9 cellular contexts compared by ENCODE assay signal in genomic region chr10:6320320-6321010, GRCh38.
DNase-seq lines count a peak whose midpoint lies in the region; ATAC-seq and TF ChIP-seq lines count a peak whose summit lies in the region.
"Had no signal": no experiment of that assay in that cellular context is flagged by ENCODE, and none has a peak within 500 bp of the region (broad histone marks: within the 10 kb centered on the region; RNA-seq: fewer than 3 reads in every experiment).

No MANE protein-coding gene starts in this region.

- H3K4me1 Mint-ChIP-seq in activated B cell treated with CpG ODN at 0.5 μM for 24 hours, result peaks cover 23% of the 10 kb centered on the region
- peaks cover 4% of the 10 kb centered on the region for H3K4me1 Mint-ChIP-seq in activated T-helper 17 cell treated with anti-CD3 and anti-CD28 coated beads, Interleukin-2, amount 50 U/mL, for 72 hours

- no peak for TF ChIP-seq CTCF in activated B cell treated with CpG ODN at 0.5 μM for 24 hours (IDR thresholded peaks at IDR 0.05)

- no peaks in the 10 kb centered on the region for H3K27me3 ChIP-seq in H7 (ENCODE audit: control insufficient read depth, insufficient read depth, low read length)

- no peaks in the 10 kb centered on the region for H3K36me3 Mint-ChIP-seq in activated B cell treated with CpG ODN at 0.5 μM for 24 hours (ENCODE audit: low read depth)
- peaks cover 11% of the 10 kb centered on the region for H3K36me3 Mint-ChIP-seq in activated T-helper 17 cell treated with anti-CD3 and anti-CD28 coated beads, Interleukin-2, amount 50 U/mL, for 72 hours (ENCODE audit: low read depth)

- no peaks in the 10 kb centered on the region for H3K36me3 ChIP-seq in H7 (replicated peaks; ENCODE audit: control insufficient read depth, insufficient read depth, low read length)

- ATAC-seq in GM19328 (IDR thresholded peaks at IDR 0.05; ENCODE audit: unreplicated experiment), result peak; percentile 70
- ATAC-seq in HG02981 (IDR thresholded peaks at IDR 0.05; ENCODE audit: unreplicated experiment), result peak; percentile 59
- ATAC-seq in activated B cell treated with CpG ODN at 0.5 μM for 24 hours (ENCODE audit: low read depth), result peak; percentile 92
- ATAC-seq in activated T-helper 17 cell treated with anti-CD3 and anti-CD28 coated beads, Interleukin-2, amount 50 U/mL, for 72 hours (replicated peaks), result no peak
- ATAC-seq in HG03439 (IDR thresholded peaks at IDR 0.05; ENCODE audit: unreplicated experiment), result no peak

- H3K9me3 Mint-ChIP-seq in activated B cell treated with CpG ODN at 0.5 μM for 24 hours, result no peaks in the 10 kb centered on the region
- no peaks in the 10 kb centered on the region for H3K9me3 Mint-ChIP-seq in activated T-helper 17 cell treated with anti-CD3 and anti-CD28 coated beads, Interleukin-2, amount 50 U/mL, for 72 hours

- H3K27ac Mint-ChIP-seq in activated B cell treated with CpG ODN at 0.5 μM for 24 hours, result no peak overlapping the region
- no peak overlapping the region for H3K27ac Mint-ChIP-seq in activated T-helper 17 cell treated with anti-CD3 and anti-CD28 coated beads, Interleukin-2, amount 50 U/mL, for 72 hours

- peak overlapping the region; percentile 57 for H3K4me3 Mint-ChIP-seq in activated B cell treated with CpG ODN at 0.5 μM for 24 hours
- no peak overlapping the region for H3K4me3 Mint-ChIP-seq in activated T-helper 17 cell treated with anti-CD3 and anti-CD28 coated beads, Interleukin-2, amount 50 U/mL, for 72 hours

- intact Hi-C loops in activated B cell treated with CpG ODN at 0.5 μM for 24 hours (cut with micrococcal nuclease), result loop anchor here (1.0 kb wide), 2 partner anchors 20 to 28 kb away; no protein-coding TSS in a partner anchor

- POLR2A ChIA-PET in activated B cell treated with CpG ODN at 0.5 μM for 24 hours (lab: Charles Lee), result interaction anchor here (0.6 to 3.5 kb wide), 11 partner anchors 9 to 118 kb away, joined by 3 to 39 read pairs (median 7); partner anchors contain the start of gene PFKFB3

- DNase-seq in DMS53 treated with DMSO at 0.1 percent for 48 hours (lab: John Stamatoyannopoulos, UW; ENCODE audit: unreplicated experiment) (peak; percentile 57), activated B cell treated with CpG ODN at 0.5 μM for 24 hours (peak; percentile 24), H7 (no peak), foreskin melanocyte (no peak)
- DNase-seq: RPMI8226 had no signal

- CTCF ChIA-PET in activated B cell treated with CpG ODN at 0.5 μM for 24 hours (lab: Charles Lee), result interaction anchor here (0.9 to 2.2 kb wide), 5 partner anchors 8 to 118 kb away, joined by 3 to 17 read pairs (median 5); partner anchors contain the start of gene PFKFB3

- H3K4me3 ChIP-seq in H7 (ENCODE audit: insufficient read depth, low read depth, low read length), result no peak overlapping the region

- H3K27me3 Mint-ChIP-seq in activated B cell treated with CpG ODN at 0.5 μM for 24 hours, result no peaks in the 10 kb centered on the region
- H3K27me3 Mint-ChIP-seq in activated T-helper 17 cell treated with anti-CD3 and anti-CD28 coated beads, Interleukin-2, amount 50 U/mL, for 72 hours, result no peaks in the 10 kb centered on the region

Comparison
In these comparisons a context has a peak if more than half of its experiments do, and no peak if none do; other contexts are left out.
1. DNase-seq: peak in DMS53 treated with DMSO at 0.1 percent for 48 hours (single experiment) and activated B cell treated with CpG ODN at 0.5 μM for 24 hours (single experiment); none in H7 (single experiment) and foreskin melanocyte (single experiment).
2. ATAC-seq: peak in GM19328 (single experiment), HG02981 (single experiment) and activated B cell treated with CpG ODN at 0.5 μM for 24 hours (single experiment); none in activated T-helper 17 cell treated with anti-CD3 and anti-CD28 coated beads, Interleukin-2, amount 50 U/mL, for 72 hours (single experiment) and HG03439 (single experiment).